Comparison of ENCODE assay signal across 17 cellular contexts in the genomic region with DNA sequence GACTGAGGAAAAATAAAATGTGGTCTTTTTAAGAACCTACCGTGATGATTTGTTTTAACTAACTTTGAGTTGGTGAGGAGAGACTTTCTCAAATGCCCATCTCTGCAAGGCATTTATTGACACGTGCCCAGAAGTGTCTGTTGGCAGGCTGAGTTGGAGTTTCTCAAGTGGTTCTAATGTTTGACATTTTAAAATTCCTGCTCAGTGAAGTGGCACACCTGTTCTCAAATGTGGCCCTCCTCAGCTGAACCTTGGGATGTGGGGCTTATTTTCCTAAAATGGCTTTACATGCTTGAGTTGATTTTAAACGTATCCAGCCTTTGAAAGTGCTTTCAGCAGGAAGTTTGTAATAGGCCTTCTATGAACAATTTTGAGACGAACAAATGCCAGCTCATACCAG. TPM values are rescaled to one million over a fixed set of nuclear protein-coding genes. Genes with fewer than 3 reads are reported as not detected.
DNase-seq lines count a peak whose midpoint lies in the region; ATAC-seq and TF ChIP-seq lines count a peak whose summit lies in the region.
"Had no signal": no experiment of that assay in that cellular context is flagged by ENCODE, and none has a peak within 500 bp of the region (broad histone marks: within the 10 kb centered on the region; RNA-seq: fewer than 3 reads in every experiment).

No MANE protein-coding gene starts in this region.

- H3K4me3 ChIP-seq in fibroblast of lung (replicated peaks in 1 of 4; ENCODE audit: control extremely low read depth in 1 of 4, insufficient read depth in 1 of 4, low read depth in 3 of 4, low read length in 4 of 4) = no peak overlapping the region

- H3K79me2 ChIP-seq in fibroblast of lung (ENCODE audit: control insufficient read depth, insufficient read depth, low read length) = peaks cover 31% of the 10 kb centered on the region

- H3K4me3 Mint-ChIP-seq in WTC11 = no peak overlapping the region
- H3K4me3 Mint-ChIP-seq: activated B cell treated with CpG ODN at 0.5 μM for 24 hours; central memory CD8-positive, alpha-beta T cell had no signal

- H3K27ac ChIP-seq in fibroblast of lung (ENCODE audit: insufficient read depth, low read length) = no peak overlapping the region

- ATAC-seq in WTC11 = no peak
- no peak for ATAC-seq in GM19455 (IDR thresholded peaks at IDR 0.05; ENCODE audit: unreplicated experiment)
- ATAC-seq: activated naive CD4-positive, alpha-beta T cell treated with anti-CD3 and anti-CD28 coated beads, Interleukin-2, amount 50 U/mL, for 72 hours had no signal

- no peaks in the 10 kb centered on the region; the same call in 1 of the 2 replicates for H3K27me3 Mint-ChIP-seq in WTC11 (ENCODE audit: low read depth)

- H2AFZ ChIP-seq in fibroblast of lung (ENCODE audit: low read length) = no peak overlapping the region

- POLR2A ChIA-PET in WTC11 (lab: Charles Lee) = no interaction called here

- H3K36me3 Mint-ChIP-seq in WTC11 = no peaks in the 10 kb centered on the region
- H3K36me3 Mint-ChIP-seq: activated naive CD4-positive, alpha-beta T cell treated with anti-CD3 and anti-CD28 coated beads, Interleukin-2, amount 50 U/mL, for 72 hours had no signal

- DNase-seq in DMS53 treated with DMSO at 0.1 percent for 48 hours (lab: John Stamatoyannopoulos, UW; ENCODE audit: unreplicated experiment) (peak; percentile 21), NCI-H187 treated with DMSO at 0.1 percent for 48 hours (lab: John Stamatoyannopoulos, UW) (peak; percentile 30), fibroblast of lung (ENCODE audit: low read depth in 2 of 2) (no peak), renal cortical epithelial cell (ENCODE audit: low read depth) (peak; percentile 70), WTC11 (ENCODE audit: low spot score) (no peak), NCI-H1092 (lab: John Stamatoyannopoulos, UW) (no peak)
- no peak for DNase-seq in activated CD4-positive, alpha-beta T cell treated with anti-CD3 and anti-CD28 coated beads for 48 hours
- DNase-seq: activated B cell treated with CpG ODN at 0.5 μM for 24 hours; activated CD8-positive, alpha-beta memory T cell treated with anti-CD3 and anti-CD28 coated beads, Interleukin-2, amount 50 U/mL, for 48 hours; BE2C; DND-41; NK-92 treated with Interleukin-12 subunit alpha and Interleukin-12 subunit beta, amount 100 ng/mL, for 24 hours; nucleus accumbens had no signal

- no peak overlapping the region for H3K27ac Mint-ChIP-seq in WTC11
- H3K27ac Mint-ChIP-seq: activated B cell treated with CpG ODN at 0.5 μM for 24 hours; activated naive CD4-positive, alpha-beta T cell treated with anti-CD3 and anti-CD28 coated beads, Interleukin-2, amount 50 U/mL, for 72 hours had no signal

- H3K9me3 Mint-ChIP-seq in WTC11 = no peaks in the 10 kb centered on the region
- H3K9me3 Mint-ChIP-seq: activated B cell treated with CpG ODN at 0.5 μM for 24 hours; activated naive CD4-positive, alpha-beta T cell treated with anti-CD3 and anti-CD28 coated beads, Interleukin-2, amount 50 U/mL, for 72 hours; central memory CD8-positive, alpha-beta T cell had no signal

- peak overlapping the region; percentile 95 for H3K4me2 ChIP-seq in fibroblast of lung (ENCODE audit: extremely low read depth, insufficient read depth, low read length)

- TF ChIP-seq CTCF in fibroblast of lung (conservative IDR thresholded peaks at IDR 0.05 in 1 of 2, IDR thresholded peaks at IDR 0.05 in 1 of 2; ENCODE audit: low read depth in 1 of 2, low read length in 2 of 2) (no peak), WTC11 (IDR thresholded peaks at IDR 0.05) (no peak)

- no peaks in the 10 kb centered on the region for H4K20me1 ChIP-seq in fibroblast of lung (ENCODE audit: control insufficient read depth, extremely low read depth, insufficient read depth, low read length)

- H3K27me3 ChIP-seq in fibroblast of lung (ENCODE audit: control insufficient read depth, insufficient read depth, low read length) = no peaks in the 10 kb centered on the region
- H3K27me3 ChIP-seq: BE2C had no signal

- no peak overlapping the region for H3K9ac ChIP-seq in fibroblast of lung (ENCODE audit: insufficient read depth, low read length)

- no peaks in the 10 kb centered on the region for H3K36me3 ChIP-seq in fibroblast of lung (ENCODE audit: control insufficient read depth, insufficient read depth, low read length)
- H3K36me3 ChIP-seq: BE2C had no signal

- H3K4me1 Mint-ChIP-seq in WTC11 = peaks cover 44% of the 10 kb centered on the region
- H3K4me1 Mint-ChIP-seq: activated B cell treated with CpG ODN at 0.5 μM for 24 hours; central memory CD8-positive, alpha-beta T cell had no signal

- peaks cover 2% of the 10 kb centered on the region for H3K4me1 ChIP-seq in fibroblast of lung (ENCODE audit: control insufficient read depth, extremely low read depth, insufficient read depth, low read length)

- CTCF ChIA-PET in WTC11 (lab: Charles Lee) = interaction anchor here (0.8 to 2.0 kb wide), 2 partner anchors 12 to 23 kb away, joined by 3 to 6 read pairs; no protein-coding TSS in a partner anchor

- H3K9me3 ChIP-seq in fibroblast of lung (ENCODE audit: control insufficient read depth, insufficient read depth, low read depth, low read length) = no peaks in the 10 kb centered on the region
- H3K9me3 ChIP-seq: BE2C had no signal

TF ChIP-seq in WTC11, 78 proteins besides CTCF, POLR2A, EP300 and RAD21:
- no peak for TF ChIP-seq ZNF416 (CRISPR knock-in tag; IDR thresholded peaks at IDR 0.05)
- TF ChIP-seq TEAD1 (CRISPR knock-in tag; IDR thresholded peaks at IDR 0.05) = no peak
- no peak for TF ChIP-seq OVOL2 (CRISPR knock-in tag; IDR thresholded peaks at IDR 0.05; ENCODE audit: borderline replicate concordance)
- no peak for TF ChIP-seq TP53 (CRISPR knock-in tag; IDR thresholded peaks at IDR 0.05)
- no peak for TF ChIP-seq RELA (CRISPR knock-in tag; IDR thresholded peaks at IDR 0.05; ENCODE audit: borderline replicate concordance)

RNA-seq across cellular contexts. Expression of a gene that starts 0.9 kb away (rescaled TPM):
- total RNA-seq in fibroblast of lung (12.6 and 28.1 TPM in 2 replicates), renal cortical epithelial cell (1.6 and 4.3 TPM in 2 replicates), WTC11 (2021) (0.14 to 0.28 TPM (median 0.27 TPM) in 3 replicates)
- polyA plus RNA-seq in fibroblast of lung = 25.1 and 26.4 TPM in 2 replicates
- polyA plus RNA-seq in fibroblast of lung (2012) = 23.0 TPM in 2 replicates
- polyA minus RNA-seq in fibroblast of lung (ENCODE audit: low replicate concordance) = 14.7 and 15.2 TPM in 2 replicates
- total RNA-seq: activated B cell treated with CpG ODN at 0.5 μM for 24 hours; activated naive CD4-positive, alpha-beta T cell treated with anti-CD3 and anti-CD28 coated beads, Interleukin-2, amount 50 U/mL, for 72 hours; SK-MEL-5 had no signal

Comparison
In these comparisons a context has a peak if more than half of its experiments do, and no peak if none do; other contexts are left out.
1. DNase-seq: peak in DMS53 treated with DMSO at 0.1 percent for 48 hours (single experiment), NCI-H187 treated with DMSO at 0.1 percent for 48 hours (single experiment) and renal cortical epithelial cell (single experiment); none in fibroblast of lung (0 of 2), WTC11 (single experiment), activated CD4-positive, alpha-beta T cell treated with anti-CD3 and anti-CD28 coated beads for 48 hours (single experiment) and NCI-H1092 (single experiment).